Comparison of ENCODE assay signal across 7 cellular contexts in genomic region chr3:51537631-51538030, GRCh38. TPM values are rescaled to one million over a fixed set of nuclear protein-coding genes. Genes with fewer than 3 reads are reported as not detected.
DNase-seq lines count a peak whose midpoint lies in the region; ATAC-seq and TF ChIP-seq lines count a peak whose summit lies in the region.
"Not testable (repeated sequence)": the region's sequence is repeated elsewhere in the genome, so short reads cannot be mapped to it uniquely, and the experiment has no call there.

No MANE protein-coding gene starts in this region.

- not testable (repeated sequence) for H4K20me1 ChIP-seq in GM23338 (replicated peaks; ENCODE audit: insufficient read depth)

- POLR2A ChIA-PET in RWPE1 (lab: Yijun Ruan, JAX; ENCODE audit: low non-redundant PET), result not testable (repeated sequence)
- POLR2A ChIA-PET in naive thymus-derived CD4-positive, alpha-beta T cell (lab: Charles Lee), result interaction anchor here (0.6 to 4.1 kb wide), 5 partner anchors 38 to 919 kb away, joined by 3 to 25 read pairs (median 4); partner anchors contain the start of gene DCAF1

- peaks cover 14% of the 10 kb centered on the region for H3K27me3 Mint-ChIP-seq in GM23338 (ENCODE audit: insufficient read depth, low read depth, poor library complexity)
- H3K27me3 Mint-ChIP-seq in activated naive CD4-positive, alpha-beta T cell treated with anti-CD3 and anti-CD28 coated beads for 36 hours (ENCODE audit: low read depth); dendritic cell treated with granulocyte-macrophage colony-stimulating factor and Interleukin-4, amounts not matched to agents 40 ng/mL and 50 ng/mL, for 4 days; naive thymus-derived CD4-positive, alpha-beta T cell: not testable (repeated sequence)

- H3K36me3 Mint-ChIP-seq in GM23338 (ENCODE audit: low read depth); activated naive CD4-positive, alpha-beta T cell treated with anti-CD3 and anti-CD28 coated beads for 36 hours (ENCODE audit: low read depth); naive thymus-derived CD4-positive, alpha-beta T cell: not testable (repeated sequence)
- H3K36me3 Mint-ChIP-seq in dendritic cell treated with granulocyte-macrophage colony-stimulating factor and Interleukin-4, amounts not matched to agents 40 ng/mL and 50 ng/mL, for 4 days (ENCODE audit: low read depth), result peaks cover 22% of the 10 kb centered on the region

- H3K4me3 ChIP-seq in GM23338, result peak overlapping the region; percentile 99
- H3K4me3 ChIP-seq in right cardiac atrium (ENCODE audit: low read length), result peak overlapping the region; percentile 100
- H3K4me3 ChIP-seq in naive thymus-derived CD4-positive, alpha-beta T cell (ENCODE audit: low read length), result peak overlapping the region; percentile 68
- peak overlapping the region in 7 of 8 donors; percentile 82 to 98 (median 89) for H3K4me3 ChIP-seq in spleen

- 84% methylated on average over 16 of the region's 16 CpGs for WGBS in right cardiac atrium
- WGBS in spleen, 5 donors, result 85 to 89% (median 87%) methylated on average over 16 of the region's 16 CpGs

- peak overlapping the region; percentile 85 for H3K4me2 ChIP-seq in GM23338

- H3K4me1 Mint-ChIP-seq in GM23338, result peaks cover 11% of the 10 kb centered on the region
- peaks cover 34% of the 10 kb centered on the region for H3K4me1 Mint-ChIP-seq in activated naive CD4-positive, alpha-beta T cell treated with anti-CD3 and anti-CD28 coated beads for 36 hours (ENCODE audit: low read depth)
- peaks cover 32% of the 10 kb centered on the region for H3K4me1 Mint-ChIP-seq in dendritic cell treated with granulocyte-macrophage colony-stimulating factor and Interleukin-4, amounts not matched to agents 40 ng/mL and 50 ng/mL, for 4 days (ENCODE audit: low read depth)
- peaks cover 24 to 54% (median 41%) of the 10 kb centered on the region in 7 donors for H3K4me1 Mint-ChIP-seq in naive thymus-derived CD4-positive, alpha-beta T cell

- ATAC-seq in GM23338; right cardiac atrium; naive thymus-derived CD4-positive, alpha-beta T cell: not testable (repeated sequence)

- not testable (repeated sequence) for H3F3A ChIP-seq in GM23338 (replicated peaks; ENCODE audit: low read depth)

- peak overlapping the region; percentile 39 for H3K27ac ChIP-seq in GM23338 (ENCODE audit: low read depth)
- H3K27ac ChIP-seq in RWPE1, result peak overlapping the region; percentile 91
- not testable (repeated sequence) for H3K27ac ChIP-seq in right cardiac atrium (ENCODE audit: low read length)
- peak overlapping the region; percentile 80 for H3K27ac ChIP-seq in naive thymus-derived CD4-positive, alpha-beta T cell (ENCODE audit: low read depth, low read length)
- peak overlapping the region in 6 of 8 donors; percentile 82 to 91 (median 86) for H3K27ac ChIP-seq in spleen

- H3K9me3 ChIP-seq in right cardiac atrium (ENCODE audit: control insufficient read depth, low read length); naive thymus-derived CD4-positive, alpha-beta T cell (ENCODE audit: control insufficient read depth in 2 of 3, low read length in 3 of 3); spleen: not testable (repeated sequence)

- H3K36me3 ChIP-seq in GM23338 (ENCODE audit: insufficient read depth); naive thymus-derived CD4-positive, alpha-beta T cell (ENCODE audit: control insufficient read depth in 2 of 3, insufficient read depth in 3 of 3, low read length in 3 of 3): not testable (repeated sequence)
- H3K36me3 ChIP-seq in spleen, result peaks cover 0 to 14% (median 1%) of the 10 kb centered on the region in 6 donors

- CTCF ChIA-PET in RWPE1 (lab: Yijun Ruan, JAX), result interaction anchor here (0.5 kb wide), 1 partner anchor 1145 kb away, joined by 3 read pairs; no protein-coding TSS in a partner anchor
- CTCF ChIA-PET in activated naive CD4-positive, alpha-beta T cell treated with anti-CD3 and anti-CD28 coated beads for 36 hours (lab: Charles Lee), result interaction anchor here (0.6 to 3.7 kb wide), 5 partner anchors 14 to 536 kb away, joined by 3 to 19 read pairs (median 4); no protein-coding TSS in a partner anchor
- CTCF ChIA-PET in naive thymus-derived CD4-positive, alpha-beta T cell (lab: Charles Lee), result interaction anchor here (0.7 kb wide), 1 partner anchor 132 kb away, joined by 4 read pairs; no protein-coding TSS in a partner anchor

- H3K4me1 ChIP-seq in GM23338 (ENCODE audit: insufficient read depth), result peaks cover 10% of the 10 kb centered on the region
- H3K4me1 ChIP-seq in right cardiac atrium (ENCODE audit: control insufficient read depth, insufficient read depth, low read length), result not testable (repeated sequence)
- peaks cover 11 to 18% of the 10 kb centered on the region in 2 donors for H3K4me1 ChIP-seq in naive thymus-derived CD4-positive, alpha-beta T cell (ENCODE audit: control insufficient read depth in 2 of 2, insufficient read depth in 2 of 2, low read length in 2 of 2)
- H3K4me1 ChIP-seq in spleen, result peaks cover 21 to 49% (median 36%) of the 10 kb centered on the region in 6 donors

- not testable (repeated sequence) for TF ChIP-seq POLR2A in spleen (IDR thresholded peaks at IDR 0.05)

- H3K9me3 Mint-ChIP-seq in GM23338; activated naive CD4-positive, alpha-beta T cell treated with anti-CD3 and anti-CD28 coated beads for 36 hours; dendritic cell treated with granulocyte-macrophage colony-stimulating factor and Interleukin-4, amounts not matched to agents 40 ng/mL and 50 ng/mL, for 4 days; naive thymus-derived CD4-positive, alpha-beta T cell: not testable (repeated sequence)

- H3K79me2 ChIP-seq in GM23338 (replicated peaks; ENCODE audit: insufficient read depth), result peaks cover 39% of the 10 kb centered on the region

- intact Hi-C loops in activated naive CD4-positive, alpha-beta T cell treated with anti-CD3 and anti-CD28 coated beads for 36 hours (cut with micrococcal nuclease), result loop anchor here (1.0 to 2.0 kb wide), 3 partner anchors 35 to 153 kb away; partner anchors contain the start of gene MANF
- intact Hi-C loops in dendritic cell treated with granulocyte-macrophage colony-stimulating factor and Interleukin-4, amounts not matched to agents 40 ng/mL and 50 ng/mL, for 4 days (cut with micrococcal nuclease); right cardiac atrium (cut with DNase I); spleen (cut with DNase I; ENCODE audit: low total_unique reads): not testable (repeated sequence)
- intact Hi-C loops in naive thymus-derived CD4-positive, alpha-beta T cell (cut with micrococcal nuclease), result loop anchor here (1.0 kb wide), 6 partner anchors 35 to 152 kb away; partner anchors contain the start of genes TEX264 (in 2 of the 2), DCAF1 (in 1 of the 2), MANF (in 1 of the 2) and RBM15B (in 1 of the 2)

- H3K4me3 Mint-ChIP-seq in GM23338, result peak overlapping the region; percentile 90
- peak overlapping the region; percentile 91 for H3K4me3 Mint-ChIP-seq in activated naive CD4-positive, alpha-beta T cell treated with anti-CD3 and anti-CD28 coated beads for 36 hours
- peak overlapping the region; percentile 81 for H3K4me3 Mint-ChIP-seq in dendritic cell treated with granulocyte-macrophage colony-stimulating factor and Interleukin-4, amounts not matched to agents 40 ng/mL and 50 ng/mL, for 4 days
- H3K4me3 Mint-ChIP-seq in naive thymus-derived CD4-positive, alpha-beta T cell, result peak overlapping the region; percentile 93 to 96 (median 94)

- not testable (repeated sequence) for DNase-seq in GM23338 (ENCODE audit: low spot score); RWPE1 (ENCODE audit: low spot score); activated naive CD4-positive, alpha-beta T cell treated with anti-CD3 and anti-CD28 coated beads for 36 hours; right cardiac atrium; naive thymus-derived CD4-positive, alpha-beta T cell
- DNase-seq in spleen, result peak; percentile 14

- not testable (repeated sequence) for H3K27me3 ChIP-seq in GM23338 (ENCODE audit: insufficient read depth); right cardiac atrium (ENCODE audit: control insufficient read depth, insufficient read depth); naive thymus-derived CD4-positive, alpha-beta T cell (ENCODE audit: control insufficient read depth in 2 of 2, insufficient read depth in 2 of 2, low read length in 2 of 2); spleen (replicated peaks in 1 of 7)

- not testable (repeated sequence) for H3K27ac Mint-ChIP-seq in GM23338
- peak overlapping the region; percentile 89 for H3K27ac Mint-ChIP-seq in activated naive CD4-positive, alpha-beta T cell treated with anti-CD3 and anti-CD28 coated beads for 36 hours
- H3K27ac Mint-ChIP-seq in dendritic cell treated with granulocyte-macrophage colony-stimulating factor and Interleukin-4, amounts not matched to agents 40 ng/mL and 50 ng/mL, for 4 days, result peak overlapping the region; percentile 78
- H3K27ac Mint-ChIP-seq in naive thymus-derived CD4-positive, alpha-beta T cell, result peak overlapping the region; percentile 88 to 96 (median 90)

- H2AFZ ChIP-seq in GM23338, result peak overlapping the region; percentile 100

- not testable (repeated sequence) for TF ChIP-seq CTCF in GM23338 (conservative IDR thresholded peaks at IDR 0.05; ENCODE audit: low read depth in 2 of 2); RWPE1 (conservative IDR thresholded peaks at IDR 0.05; ENCODE audit: low read depth); spleen (IDR thresholded peaks at IDR 0.05 in 8 of 11, conservative IDR thresholded peaks at IDR 0.05 in 3 of 11)

- not testable (repeated sequence) for H3K9me2 ChIP-seq in GM23338 (ENCODE audit: insufficient read depth)

RNA-seq across cellular contexts. Expression of gene RAD54L2, which starts 0.9 kb away (rescaled TPM):
- 27.7 and 29.2 TPM in 2 replicates for total RNA-seq in GM23338 (2014; rRNA removed; shearing (Covaris generic))
- 9.2 and 9.4 TPM in 2 replicates for polyA plus RNA-seq in GM23338 (2016; fragmentation: Nextera tagmentation; extraction: Ambion mirVana)
- total RNA-seq in activated naive CD4-positive, alpha-beta T cell treated with anti-CD3 and anti-CD28 coated beads for 36 hours, result 10 to 100 TPM; 23.1 to 24.5 TPM
- total RNA-seq in right cardiac atrium, result 10 to 100 TPM; 11.0 to 14.6 (median 12.7) TPM
- 5.1 TPM for polyA plus RNA-seq in right cardiac atrium
- 10 to 100 TPM; 38.1 to 45.2 (median 40.1) TPM for total RNA-seq in naive thymus-derived CD4-positive, alpha-beta T cell
- 10 to 100 TPM; 11.2 to 16.6 TPM for polyA plus RNA-seq in naive thymus-derived CD4-positive, alpha-beta T cell
- 10 to 100 TPM; 22.8 to 36.7 (median 32.4) TPM for total RNA-seq in spleen
- polyA plus RNA-seq in spleen, result 1 to 10 TPM; 1.4 to 4.3 (median 2.2) TPM

RNA-seq across cellular contexts. Expression of gene DCAF1, which starts 37.8 kb away (rescaled TPM):
- 25.5 and 28.1 TPM in 2 replicates for total RNA-seq in GM23338 (2014; rRNA removed; shearing (Covaris generic))
- polyA plus RNA-seq in GM23338 (2016; fragmentation: Nextera tagmentation; extraction: Ambion mirVana) (10.8 and 12.5 TPM in 2 replicates), right cardiac atrium (6.7 TPM), spleen (1 to 10 TPM; 7.0 to 9.0 (median 7.2) TPM)
- total RNA-seq in activated naive CD4-positive, alpha-beta T cell treated with anti-CD3 and anti-CD28 coated beads for 36 hours, result 10 to 100 TPM; 38.9 to 39.9 TPM
- total RNA-seq in right cardiac atrium (10 to 100 TPM; 12.8 to 15.2 (median 13.9) TPM), spleen (10 to 100 TPM; 22.2 to 27.4 (median 24.1) TPM)
- 10 to 100 TPM; 21.6 to 40.6 (median 38.9) TPM for total RNA-seq in naive thymus-derived CD4-positive, alpha-beta T cell
- 10 to 100 TPM; 12.0 to 19.9 TPM for polyA plus RNA-seq in naive thymus-derived CD4-positive, alpha-beta T cell
